ENCODE assay signal across 8 cellular contexts in the genomic region with DNA sequence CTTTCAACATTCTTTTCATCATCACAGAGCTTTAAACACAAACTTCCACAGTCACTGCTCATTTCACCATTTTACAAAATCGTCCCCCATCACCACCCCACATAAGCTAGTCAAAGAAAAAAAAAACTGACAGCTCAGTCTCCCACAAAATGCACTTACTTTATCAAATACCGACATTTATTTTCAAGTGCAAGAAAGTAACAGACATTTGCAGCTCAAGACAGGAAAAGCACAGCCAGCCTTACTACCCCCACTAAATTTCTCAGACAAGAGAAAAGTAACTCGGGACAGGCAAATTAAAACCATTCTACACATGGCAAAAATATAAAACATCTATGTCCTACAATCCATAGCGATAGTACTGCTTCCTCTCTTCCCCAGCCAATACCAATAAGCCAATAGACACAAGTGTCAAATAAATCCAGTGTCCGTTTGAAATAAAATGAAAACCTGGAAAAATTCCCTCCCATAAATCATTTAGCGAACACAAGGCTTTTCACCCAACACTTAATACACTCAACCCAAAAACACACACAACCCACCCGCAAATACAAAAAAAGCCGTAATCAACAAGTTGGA. TPM values are rescaled to one million over a fixed set of nuclear protein-coding genes. Genes with fewer than 3 reads are reported as not detected.
DNase-seq lines count a peak whose midpoint lies in the region; ATAC-seq lines count a peak whose summit lies in the region.

No MANE protein-coding gene starts in this region.

- no peaks in the 10 kb centered on the region for H3K79me1 ChIP-seq in neuronal stem cell (ENCODE audit: low read depth, low read length)

- H3K27ac Mint-ChIP-seq in CD8-positive, alpha-beta memory T cell: peak overlapping the region; percentile 91 to 99 (median 96)

- no peak overlapping the region for H2BK15ac ChIP-seq in neuronal stem cell (ENCODE audit: low read length)

- no peak overlapping the region for H4K8ac ChIP-seq in neuronal stem cell (ENCODE audit: low read depth, low read length)

- H2BK5ac ChIP-seq in neuronal stem cell (ENCODE audit: low read length): no peak overlapping the region

- H3K27ac ChIP-seq in CD8-positive, alpha-beta memory T cell (ENCODE audit: low read depth, low read length): peak overlapping the region; percentile 76
- H3K27ac ChIP-seq in neuronal stem cell (replicated peaks; ENCODE audit: low read length): no peak overlapping the region

- H3K4me1 Mint-ChIP-seq in CD8-positive, alpha-beta memory T cell: peaks cover 53 to 58% (median 56%) of the 10 kb centered on the region in 3 donors

- H2AFZ ChIP-seq in neuronal stem cell (ENCODE audit: low read length): no peak overlapping the region

- CTCF ChIA-PET in CD8-positive, alpha-beta memory T cell (lab: Charles Lee): no interaction called here

- H3K4ac ChIP-seq in neuronal stem cell (ENCODE audit: low read length): no peak overlapping the region

- no peak overlapping the region for H3K23ac ChIP-seq in neuronal stem cell (ENCODE audit: low read depth, low read length, poor library complexity)

- H2BK120ac ChIP-seq in neuronal stem cell (ENCODE audit: low read depth, low read length): no peak overlapping the region

- no peaks in the 10 kb centered on the region for H3K9me3 Mint-ChIP-seq in CD8-positive, alpha-beta memory T cell

- H3K4me3 ChIP-seq in CD8-positive, alpha-beta memory T cell (ENCODE audit: low read length): peak overlapping the region; percentile 85
- peak overlapping the region; percentile 84 for H3K4me3 ChIP-seq in NT2/D1 (ENCODE audit: insufficient read length, low read depth)
- H3K4me3 ChIP-seq in endocrine pancreas (ENCODE audit: control insufficient read depth, insufficient read depth, low read length): peak overlapping the region; percentile 99
- peak overlapping the region; percentile 84 to 87 for H3K4me3 ChIP-seq in neuronal stem cell (ENCODE audit: low read length in 2 of 2)

- POLR2A ChIA-PET in CD8-positive, alpha-beta memory T cell (lab: Charles Lee): no interaction called here

- no peaks in the 10 kb centered on the region for H3K36me3 ChIP-seq in CD8-positive, alpha-beta memory T cell (ENCODE audit: insufficient read depth, low read length)
- H3K36me3 ChIP-seq in NT2/D1 (ENCODE audit: insufficient read depth, insufficient read length, low read length): peaks cover 21% of the 10 kb centered on the region
- no peaks in the 10 kb centered on the region for H3K36me3 ChIP-seq in endocrine pancreas (ENCODE audit: control insufficient read depth, insufficient read depth, low read length)
- H3K36me3 ChIP-seq in neuronal stem cell (replicated peaks in 1 of 2; ENCODE audit: control insufficient read depth in 2 of 2, insufficient read depth in 2 of 2, low read length in 2 of 2): peaks cover 0 to 21% of the 10 kb centered on the region in 2 donors

- WGBS in neuronal stem cell (ENCODE audit: extremely low coverage in 2 of 2, insufficient read length in 2 of 2, insufficient replicate concordance in 1 of 2), 2 donors: 100% methylated on average over 2 of the region's 8 CpGs; no CpG with 5 or more reads in 1 of the 2 donors

- H3K4me2 ChIP-seq in neuronal stem cell (ENCODE audit: insufficient read depth, low read length, poor library complexity, severe bottlenecking): peak overlapping the region; percentile 49

- no peak for DNase-seq in CD8-positive, alpha-beta memory T cell
- DNase-seq in NT2/D1 (ENCODE audit: low read depth, low spot score) (no peak), neuronal stem cell (ENCODE audit: low spot score) (no peak), SHP77 (lab: John Stamatoyannopoulos, UW) (no peak), GM19238 (ENCODE audit: insufficient read length, low spot score) (no peak), DMS114 treated with DMSO at 0.1 percent for 48 hours (lab: John Stamatoyannopoulos, UW; ENCODE audit: unreplicated experiment) (no peak)

- peak overlapping the region; percentile 93 to 100 (median 97) for H3K4me3 Mint-ChIP-seq in CD8-positive, alpha-beta memory T cell

- H3K27me3 ChIP-seq in CD8-positive, alpha-beta memory T cell (ENCODE audit: insufficient read depth, low read length, poor library complexity, severe bottlenecking): no peaks in the 10 kb centered on the region
- H3K27me3 ChIP-seq in NT2/D1 (ENCODE audit: insufficient read depth, insufficient read length) (no peaks in the 10 kb centered on the region), endocrine pancreas (ENCODE audit: control insufficient read depth, insufficient read depth, low read length) (no peaks in the 10 kb centered on the region), neuronal stem cell (ENCODE audit: control insufficient read depth in 3 of 3, insufficient read depth in 3 of 3, low read depth in 1 of 3, low read length in 3 of 3) (peaks cover 0 to 28% (median 8%) of the 10 kb centered on the region in 3 experiments)

- peak overlapping the region; percentile 92 for H3K9ac ChIP-seq in NT2/D1 (ENCODE audit: insufficient read length, low read depth)
- H3K9ac ChIP-seq in endocrine pancreas (ENCODE audit: control insufficient read depth, insufficient read depth, low read length): peak overlapping the region; percentile 97
- no peak overlapping the region for H3K9ac ChIP-seq in neuronal stem cell (ENCODE audit: low read depth, low read length, poor library complexity)

- ATAC-seq in GM18858 (IDR thresholded peaks at IDR 0.05; ENCODE audit: unreplicated experiment): no peak

- H3K4me1 ChIP-seq in CD8-positive, alpha-beta memory T cell (ENCODE audit: insufficient read depth, low read length): peaks cover 58% of the 10 kb centered on the region
- H3K4me1 ChIP-seq in NT2/D1 (ENCODE audit: insufficient read depth, insufficient read length): no peaks in the 10 kb centered on the region
- peaks cover 7% of the 10 kb centered on the region for H3K4me1 ChIP-seq in endocrine pancreas (ENCODE audit: control insufficient read depth, insufficient read depth, low read length)
- H3K4me1 ChIP-seq in neuronal stem cell (ENCODE audit: control insufficient read depth in 2 of 2, insufficient read depth in 1 of 2, low read depth in 1 of 2, low read length in 2 of 2): peaks cover 6% of the 10 kb centered on the region in 2 donors

- no peak overlapping the region for H3K14ac ChIP-seq in neuronal stem cell (ENCODE audit: low read length)

- no peak overlapping the region for H2AK5ac ChIP-seq in neuronal stem cell (ENCODE audit: low read depth, low read length)

- H3K27me3 Mint-ChIP-seq in CD8-positive, alpha-beta memory T cell: peaks cover 14 to 18% of the 10 kb centered on the region in 2 donors

- no peaks in the 10 kb centered on the region for H3K9me3 ChIP-seq in CD8-positive, alpha-beta memory T cell (ENCODE audit: low read length)
- no peaks in the 10 kb centered on the region for H3K9me3 ChIP-seq in NT2/D1 (ENCODE audit: insufficient read depth, low read length)
- H3K9me3 ChIP-seq in endocrine pancreas (ENCODE audit: control insufficient read depth, low read length): no peaks in the 10 kb centered on the region
- H3K9me3 ChIP-seq in neuronal stem cell (replicated peaks in 1 of 2; ENCODE audit: control insufficient read depth in 2 of 2, insufficient read depth in 1 of 2, low read depth in 1 of 2, low read length in 2 of 2): peaks cover 2 to 3% of the 10 kb centered on the region in 2 donors

- H3K36me3 Mint-ChIP-seq in CD8-positive, alpha-beta memory T cell: peaks cover 0 to 9% (median 4%) of the 10 kb centered on the region in 3 donors

- no peak overlapping the region for H2BK12ac ChIP-seq in neuronal stem cell (ENCODE audit: low read length)

- H3K18ac ChIP-seq in neuronal stem cell (ENCODE audit: low read length): no peak overlapping the region

- H4K91ac ChIP-seq in neuronal stem cell (ENCODE audit: low read depth, low read length, poor library complexity): no peak overlapping the region

RNA-seq across cellular contexts. Expression of gene RYBP, which starts 0.5 kb away (rescaled TPM):
- total RNA-seq in CD8-positive, alpha-beta memory T cell: 10 to 100 TPM; 41.3 to 42.6 TPM
- 1.8 TPM for polyA plus RNA-seq in CD8-positive, alpha-beta memory T cell
- polyA plus RNA-seq in neuronal stem cell (2013, experiment 1 of 2): 14.8 TPM
- 14.6 TPM for polyA plus RNA-seq in neuronal stem cell (2013, experiment 2 of 2)
